In the genomic region with DNA sequence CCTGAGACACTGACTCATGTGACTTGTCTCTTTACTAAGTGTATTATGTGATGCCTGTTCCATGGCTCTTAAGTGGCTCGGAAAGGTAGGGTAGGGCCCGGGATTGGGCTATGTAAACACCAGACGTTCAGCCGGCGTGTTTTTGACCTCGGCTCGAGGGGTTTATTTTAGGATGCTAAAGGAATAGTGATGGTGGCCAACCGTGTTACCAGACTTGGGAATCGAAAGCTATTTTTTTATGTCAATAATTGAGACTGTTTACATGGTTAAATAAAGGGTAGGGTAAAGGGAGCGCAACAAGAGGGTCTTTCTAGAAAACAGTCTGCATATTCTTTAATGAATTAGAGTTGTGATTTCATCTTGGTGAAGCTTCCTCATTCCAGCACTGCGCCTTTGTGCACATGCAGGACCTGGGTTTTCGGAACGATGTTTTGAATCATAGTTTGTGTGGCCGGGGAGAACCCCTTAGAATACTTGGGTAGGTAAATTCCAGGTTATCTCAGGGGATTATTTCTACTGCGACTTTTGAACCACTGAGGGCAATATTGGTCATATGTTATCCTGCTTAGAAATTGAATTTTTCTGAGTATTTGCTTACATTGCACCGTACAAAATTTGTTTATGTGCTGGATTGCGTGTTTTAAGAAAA, we compare ENCODE assay signal across 8 cellular contexts. TPM values are rescaled to one million over a fixed set of nuclear protein-coding genes. Genes with fewer than 3 reads are reported as not detected.
A peak's percentile ranks its signal among the peaks of the same experiment; 100 is the strongest.
DNase-seq lines count a peak whose midpoint lies in the region; ATAC-seq and TF ChIP-seq lines count a peak whose summit lies in the region.

No MANE protein-coding gene starts in this region.

- H3K9me3 Mint-ChIP-seq in activated naive CD4-positive, alpha-beta T cell treated with anti-CD3 and anti-CD28 coated beads for 36 hours = no peaks in the 10 kb centered on the region

- H3K9me3 ChIP-seq in left ventricle myocardium inferior (replicated peaks) = no peaks in the 10 kb centered on the region

- H3K4me1 Mint-ChIP-seq in activated naive CD4-positive, alpha-beta T cell treated with anti-CD3 and anti-CD28 coated beads for 36 hours (ENCODE audit: low read depth) = peaks cover 36% of the 10 kb centered on the region

- intact Hi-C loops in activated naive CD4-positive, alpha-beta T cell treated with anti-CD3 and anti-CD28 coated beads for 36 hours (cut with micrococcal nuclease) = loop anchor here (1.0 to 5.0 kb wide), 10 partner anchors 9 to 1949 kb away; partner anchors contain the start of genes FXR1, MRPL47, NDUFB5 and TTC14
- intact Hi-C loops in left ventricle myocardium inferior (cut with micrococcal nuclease) = no loop called here

- H3K4me1 ChIP-seq in left ventricle myocardium inferior = peaks cover 69% of the 10 kb centered on the region

- peak overlapping the region; percentile 98 for H3K27ac ChIP-seq in left ventricle myocardium inferior (replicated peaks)

- CTCF ChIA-PET in activated naive CD4-positive, alpha-beta T cell treated with anti-CD3 and anti-CD28 coated beads for 36 hours (lab: Charles Lee) = interaction anchor here (0.5 to 3.9 kb wide), 9 partner anchors 30 to 176 kb away, joined by 3 to 12 read pairs (median 3); no protein-coding TSS in a partner anchor

- peak overlapping the region; percentile 96 for H3K27ac Mint-ChIP-seq in activated naive CD4-positive, alpha-beta T cell treated with anti-CD3 and anti-CD28 coated beads for 36 hours

- H3K36me3 Mint-ChIP-seq in activated naive CD4-positive, alpha-beta T cell treated with anti-CD3 and anti-CD28 coated beads for 36 hours (ENCODE audit: low read depth) = no peaks in the 10 kb centered on the region

- no peak for TF ChIP-seq CTCF in left ventricle myocardium inferior (IDR thresholded peaks at IDR 0.05; ENCODE audit: borderline replicate concordance)

- H3K4me3 ChIP-seq in left ventricle myocardium inferior = peak overlapping the region; percentile 96

- H3K27me3 ChIP-seq in left ventricle myocardium inferior (ENCODE audit: low read depth) = no peaks in the 10 kb centered on the region

- no peaks in the 10 kb centered on the region for H3K36me3 ChIP-seq in left ventricle myocardium inferior

- peak overlapping the region; percentile 94 for H3K4me3 Mint-ChIP-seq in activated naive CD4-positive, alpha-beta T cell treated with anti-CD3 and anti-CD28 coated beads for 36 hours

- ATAC-seq in HG03108 (IDR thresholded peaks at IDR 0.05; ENCODE audit: unreplicated experiment) = peak; percentile 29

- no peaks in the 10 kb centered on the region for H3K27me3 Mint-ChIP-seq in activated naive CD4-positive, alpha-beta T cell treated with anti-CD3 and anti-CD28 coated beads for 36 hours (ENCODE audit: low read depth)

- DNase-seq in activated effector memory CD4-positive, alpha-beta T cell treated with anti-CD3 and anti-CD28 coated beads, Interleukin-2, amount 50 U/mL, for 16 hours = peak; percentile 79
- no peak for DNase-seq in activated effector memory CD4-positive, alpha-beta T cell treated with Interleukin-2 at 50 U/mL for 16 hours
- DNase-seq in OCI-M1 (lab: John Stamatoyannopoulos, UW) (peak; percentile 68), left ventricle myocardium inferior (no peak), putamen (ENCODE audit: low spot score) (peak; percentile 17), UCSD-AML1 (lab: John Stamatoyannopoulos, UW; ENCODE audit: unreplicated experiment) (no peak)
- peak; percentile 78 for DNase-seq in activated naive CD4-positive, alpha-beta T cell treated with anti-CD3 and anti-CD28 coated beads for 36 hours

RNA-seq across cellular contexts. Expression of gene PIK3CA, which starts 1.2 kb away (rescaled TPM):
- 10 to 100 TPM; 15.8 to 15.9 TPM for total RNA-seq in activated naive CD4-positive, alpha-beta T cell treated with anti-CD3 and anti-CD28 coated beads for 36 hours
- total RNA-seq in left ventricle myocardium inferior = 19.6 TPM

Comparison
In these comparisons a context has a peak if more than half of its experiments do, and no peak if none do; other contexts are left out.
1. DNase-seq: peak in activated effector memory CD4-positive, alpha-beta T cell treated with anti-CD3 and anti-CD28 coated beads, Interleukin-2, amount 50 U/mL, for 16 hours (single experiment), OCI-M1 (single experiment), activated naive CD4-positive, alpha-beta T cell treated with anti-CD3 and anti-CD28 coated beads for 36 hours (single experiment) and putamen (single experiment); none in activated effector memory CD4-positive, alpha-beta T cell treated with Interleukin-2 at 50 U/mL for 16 hours (single experiment), left ventricle myocardium inferior (single experiment) and UCSD-AML1 (single experiment).